Comparison of ENCODE assay signal across 8 cellular contexts in genomic region chr16:87390641-87391323, GRCh38. TPM values are rescaled to one million over a fixed set of nuclear protein-coding genes. Genes with fewer than 3 reads are reported as not detected.
DNase-seq lines count a peak whose midpoint lies in the region; ATAC-seq, FAIRE-seq and TF ChIP-seq lines count a peak whose summit lies in the region.

No MANE protein-coding gene starts in this region.

- no peaks in the 10 kb centered on the region for H3K9me2 ChIP-seq in PC-3 (replicated peaks; ENCODE audit: low read length)

- H3K9me3 ChIP-seq in CD4-positive, alpha-beta T cell (ENCODE audit: control insufficient read depth, low read length), result no peaks in the 10 kb centered on the region
- H3K9me3 ChIP-seq in PC-3 (ENCODE audit: low read length) (no peaks in the 10 kb centered on the region), pancreas (no peaks in the 10 kb centered on the region)

- WGBS in pancreas, 2 donors, result 95 to 96% methylated on average over 24 of the region's 24 CpGs

- no peak for DNase-seq in CD4-positive, alpha-beta T cell
- DNase-seq in PC-3 (no peak), epithelial cell of proximal tubule (ENCODE audit: low read depth) (no peak), pancreas (no peak), DMS 273 treated with DMSO at 0.1 percent for 48 hours (lab: John Stamatoyannopoulos, UW) (no peak), amygdala (lab: John Stamatoyannopoulos, UW) (no peak), NCI-H2081 treated with DMSO at 0.1 percent for 48 hours (lab: John Stamatoyannopoulos, UW) (no peak)

- peak overlapping the region; percentile 96; the same call in 1 of the 2 replicates for H3K4me3 ChIP-seq in PC-3 (ENCODE audit: low read length)
- H3K4me3 ChIP-seq in epithelial cell of proximal tubule (ENCODE audit: low read depth, low read length), result peak overlapping the region; percentile 71
- H3K4me3 ChIP-seq in pancreas, result peak overlapping the region in 1 of 4 donors; percentile 74

- H3K9ac ChIP-seq in PC-3 (ENCODE audit: low read length), result no peak overlapping the region

- H3K27ac ChIP-seq in CD4-positive, alpha-beta T cell (ENCODE audit: low read depth, low read length), result peak overlapping the region; percentile 86
- H3K27ac ChIP-seq in PC-3 (ENCODE audit: low read length) (no peak overlapping the region), pancreas (peak overlapping the region; percentile 94 to 98 (median 97))

- no peaks in the 10 kb centered on the region for H3K27me3 ChIP-seq in CD4-positive, alpha-beta T cell (ENCODE audit: control insufficient read depth, insufficient read depth, low read length)
- H3K27me3 ChIP-seq in PC-3 (ENCODE audit: low read length), result no peaks in the 10 kb centered on the region
- H3K27me3 ChIP-seq in pancreas, result no peaks in the 10 kb centered on the region

- no peak for ATAC-seq in CD4-positive, alpha-beta T cell (ENCODE audit: poor library complexity)
- ATAC-seq in PC-3 (no peak), pancreas (no peak), GM21381 (IDR thresholded peaks at IDR 0.05; ENCODE audit: unreplicated experiment) (no peak)

- no peaks in the 10 kb centered on the region for H3K9me3 Mint-ChIP-seq in CD4-positive, alpha-beta T cell

- no peak for FAIRE-seq in pancreas (lab: Jason Lieb, UNC)

- CTCF ChIA-PET in CD4-positive, alpha-beta T cell (lab: Charles Lee), result no interaction called here
- CTCF ChIA-PET in PC-3 (lab: Charles Lee), result no interaction called here

- H2AFZ ChIP-seq in PC-3 (ENCODE audit: low read length), result no peak overlapping the region

- BruUV-seq in PC-3 (replicated peaks; lab: Mats Ljungman, UMichigan), result no TSS peak

- POLR2A ChIA-PET in CD4-positive, alpha-beta T cell (lab: Charles Lee), result interaction anchor here (5.4 kb wide), 1 partner anchor 8 kb away, joined by 99 read pairs; the partner anchor contains the start of gene FBXO31
- POLR2A ChIA-PET in PC-3 (lab: Charles Lee; ENCODE audit: unreplicated experiment), result no interaction called here

- intact Hi-C loops in CD4-positive, alpha-beta T cell (cut with DNase I, micrococcal nuclease), result loop anchor here (5.0 kb wide), 3 partner anchors 102 to 562 kb away; partner anchors contain the start of genes BANP (in 1 of the 2), KLHDC4 (in 1 of the 2) and ZCCHC14 (in 1 of the 2)
- intact Hi-C loops in PC-3 (cut with micrococcal nuclease) (loop anchor here (5.0 kb wide), 1 partner anchor 73 kb away; the partner anchor contains the start of gene C16orf95), pancreas (cut with DNase I) (no loop called here)

- H3K27ac Mint-ChIP-seq in CD4-positive, alpha-beta T cell, result peak overlapping the region; percentile 98

- H4K20me1 ChIP-seq in PC-3 (ENCODE audit: low read length), result peaks cover 18% of the 10 kb centered on the region; the same call in 1 of the 2 replicates

- 0 out of 2 replicates have a peak overlapping the region, but pooled peaks have one; percentile 90 for H3K4me2 ChIP-seq in PC-3 (ENCODE audit: low read length)

- H3K36me3 ChIP-seq in PC-3 (ENCODE audit: low read depth, low read length), result no peaks in the 10 kb centered on the region
- H3K36me3 ChIP-seq in pancreas, result no peaks in the 10 kb centered on the region

- peak overlapping the region; percentile 93 for H3K4me3 Mint-ChIP-seq in CD4-positive, alpha-beta T cell

- peaks cover 31% of the 10 kb centered on the region for H3K79me2 ChIP-seq in PC-3 (ENCODE audit: low read length)

- no peak for TF ChIP-seq CTCF in CD4-positive, alpha-beta T cell (IDR thresholded peaks at IDR 0.05)
- TF ChIP-seq CTCF in PC-3 (conservative IDR thresholded peaks at IDR 0.05; ENCODE audit: low read depth, low read length) (no peak), epithelial cell of proximal tubule (conservative IDR thresholded peaks at IDR 0.05; ENCODE audit: low read depth, low read length) (no peak), pancreas (IDR thresholded peaks at IDR 0.05) (no peak)

- no peaks in the 10 kb centered on the region for H3K27me3 Mint-ChIP-seq in CD4-positive, alpha-beta T cell

- H3K4me1 Mint-ChIP-seq in CD4-positive, alpha-beta T cell (ENCODE audit: low read depth), result peaks cover 64% of the 10 kb centered on the region

- peaks cover 29% of the 10 kb centered on the region for H3K4me1 ChIP-seq in PC-3 (ENCODE audit: insufficient read depth, low read length)
- peaks cover 23 to 52% (median 27%) of the 10 kb centered on the region in 3 donors for H3K4me1 ChIP-seq in pancreas

- H3F3A ChIP-seq in PC-3 (ENCODE audit: low read length, unreplicated experiment), result no peaks in the 10 kb centered on the region

- H3K36me3 Mint-ChIP-seq in CD4-positive, alpha-beta T cell (ENCODE audit: low read depth), result peaks cover 31% of the 10 kb centered on the region

RNA-seq across cellular contexts. Expression of gene MAP1LC3B, which starts 1.4 kb away (rescaled TPM):
- total RNA-seq in CD4-positive, alpha-beta T cell, result 10 to 100 TPM; 92.4 to 96.6 TPM
- total RNA-seq in PC-3 (2014; rRNA removed) (11.0 and 11.9 TPM in 2 replicates), epithelial cell of proximal tubule (39.3 and 39.5 TPM in 2 replicates), pancreas (10 to 100 TPM; 13.9 to 29.4 (median 19.6) TPM)
- 10 to 100 TPM; 20.9 to 35.1 TPM for polyA plus RNA-seq in pancreas

RNA-seq across cellular contexts. Expression of gene FBXO31, which starts 7.2 kb away (rescaled TPM):
- total RNA-seq in CD4-positive, alpha-beta T cell, result 10 to 100 TPM; 35.7 to 38.9 TPM
- 14.8 and 17.7 TPM in 2 replicates for total RNA-seq in PC-3 (2014; rRNA removed)
- total RNA-seq in epithelial cell of proximal tubule, result 14.8 and 18.0 TPM in 2 replicates
- total RNA-seq in pancreas, result 10 to 100 TPM; 18.8 to 37.3 (median 24.9) TPM
- 10 to 100 TPM; 20.9 to 31.2 TPM for polyA plus RNA-seq in pancreas

Comparison
In these comparisons a context has a peak if more than half of its experiments do, and no peak if none do; other contexts are left out.
1. intact Hi-C loops: an anchor here in CD4-positive, alpha-beta T cell (5.0 kb wide) and PC-3 (5.0 kb wide); none called in pancreas.